7 cellular contexts compared by ENCODE assay signal in the genomic region with DNA sequence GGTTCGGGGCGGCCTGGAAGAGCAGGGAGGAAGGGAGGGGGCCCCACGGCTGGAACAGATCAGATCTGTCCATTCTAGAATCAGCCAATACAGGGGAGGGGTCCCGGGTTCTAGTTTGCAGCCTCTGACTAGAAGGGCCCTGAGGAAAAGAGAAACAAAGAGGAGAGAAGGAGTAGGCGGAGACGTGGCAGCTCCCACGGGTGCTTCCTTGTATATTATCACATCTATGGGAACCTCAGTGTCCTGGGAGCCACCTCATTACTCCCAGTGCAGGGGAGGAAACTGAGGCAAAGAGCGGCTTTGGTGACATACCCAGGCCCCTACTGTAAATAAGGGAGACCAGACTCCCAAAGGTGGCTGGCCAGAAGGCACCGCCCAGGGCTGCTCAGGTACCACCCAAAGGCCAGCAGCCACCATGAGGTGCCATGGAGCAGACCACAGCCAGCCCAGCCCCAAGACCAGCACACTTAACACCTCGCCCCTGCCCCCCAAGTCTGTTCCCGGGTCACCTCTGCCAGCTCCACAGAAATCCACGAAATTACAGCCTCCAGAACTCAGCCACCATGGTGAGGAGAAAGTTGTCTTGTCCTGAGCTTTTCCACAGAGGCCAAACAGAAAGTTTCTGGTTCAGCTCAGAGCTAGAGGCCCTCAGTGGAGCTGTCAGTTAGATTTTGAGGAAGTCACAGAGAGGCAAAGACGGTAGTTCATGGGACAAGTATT. TPM values are rescaled to one million over a fixed set of nuclear protein-coding genes. Genes with fewer than 3 reads are reported as not detected.
DNase-seq lines count a peak whose midpoint lies in the region; ATAC-seq and TF ChIP-seq lines count a peak whose summit lies in the region.

No MANE protein-coding gene starts in this region.

- DNase-seq in KBM-7 (peak; percentile 80), left lobe of liver (ENCODE audit: low spot score) (peak; percentile 43), tibial artery (no peak), NCI-H1930 (lab: John Stamatoyannopoulos, UW) (no peak), AG20443 (ENCODE audit: low spot score) (no peak), GM20000 (ENCODE audit: low spot score) (no peak)
- no peak for DNase-seq in activated T-cell treated with anti-CD3 and anti-CD28 coated beads, Interleukin-2, amount 50 U/mL, for 72 hours

- H3K4me3 Mint-ChIP-seq in activated T-cell treated with anti-CD3 and anti-CD28 coated beads, Interleukin-2, amount 50 U/mL, for 72 hours, result peak overlapping the region; percentile 93 to 97

- no peak for ATAC-seq in activated T-cell treated with anti-CD3 and anti-CD28 coated beads, Interleukin-2, amount 50 U/mL, for 72 hours (replicated peaks in 1 of 2)
- ATAC-seq in left lobe of liver, result peak; percentile 21

- no peaks in the 10 kb centered on the region for H3K9me3 Mint-ChIP-seq in activated T-cell treated with anti-CD3 and anti-CD28 coated beads, Interleukin-2, amount 50 U/mL, for 72 hours

- in situ Hi-C loops in KBM-7 (cut with MboI; ENCODE audit: low pct_unique_long_range_greater_than_20kb, low sequenced_read_pairs), result no loop called here

- TF ChIP-seq CTCF in tibial artery (IDR thresholded peaks at IDR 0.05) (no peak), GM20000 (IDR thresholded peaks at IDR 0.05; ENCODE audit: extremely low read depth, missing control alignments) (no peak)

- H3K4me1 Mint-ChIP-seq in activated T-cell treated with anti-CD3 and anti-CD28 coated beads, Interleukin-2, amount 50 U/mL, for 72 hours (ENCODE audit: low read depth), result peaks cover 74% of the 10 kb centered on the region

- H3K9me3 ChIP-seq in tibial artery, result no peaks in the 10 kb centered on the region

- H3K27me3 ChIP-seq in tibial artery, result peaks cover 0 to 5% of the 10 kb centered on the region in 2 donors

- peaks cover 48% of the 10 kb centered on the region in 2 donors for H3K36me3 Mint-ChIP-seq in activated T-cell treated with anti-CD3 and anti-CD28 coated beads, Interleukin-2, amount 50 U/mL, for 72 hours (ENCODE audit: insufficient read depth in 2 of 2)

- no peaks in the 10 kb centered on the region for H3K36me3 ChIP-seq in tibial artery

- peaks cover 0 to 17% (median 6%) of the 10 kb centered on the region in 4 donors for H3K4me1 ChIP-seq in tibial artery

- H3K27me3 Mint-ChIP-seq in activated T-cell treated with anti-CD3 and anti-CD28 coated beads, Interleukin-2, amount 50 U/mL, for 72 hours (ENCODE audit: low read depth), result no peaks in the 10 kb centered on the region

- peak overlapping the region; percentile 38 to 43 for H3K27ac ChIP-seq in tibial artery

- intact Hi-C loops in tibial artery (cut with DNase I; ENCODE audit: low total_unique reads), result no loop called here

- peak overlapping the region; percentile 98 for H3K27ac Mint-ChIP-seq in activated T-cell treated with anti-CD3 and anti-CD28 coated beads, Interleukin-2, amount 50 U/mL, for 72 hours

- peak overlapping the region; percentile 48 to 49 for H3K4me3 ChIP-seq in tibial artery

RNA-seq across cellular contexts. Expression of gene ZC3H12D, which starts 2.1 kb away (rescaled TPM):
- 100 to 1,000 TPM; 106 to 170 TPM for total RNA-seq in activated T-cell treated with anti-CD3 and anti-CD28 coated beads, Interleukin-2, amount 50 U/mL, for 72 hours
- total RNA-seq in left lobe of liver, result 0.86 TPM

Comparison
In these comparisons a context has a peak if more than half of its experiments do, and no peak if none do; other contexts are left out.
1. DNase-seq: peak in KBM-7 (single experiment) and left lobe of liver (single experiment); none in activated T-cell treated with anti-CD3 and anti-CD28 coated beads, Interleukin-2, amount 50 U/mL, for 72 hours (0 of 2), tibial artery (0 of 2), NCI-H1930 (0 of 2), AG20443 (single experiment) and GM20000 (single experiment).
2. RNA of gene ZC3H12D, which starts 2.1 kb away (total RNA-seq): 106 to 170 TPM in activated T-cell treated with anti-CD3 and anti-CD28 coated beads, Interleukin-2, amount 50 U/mL, for 72 hours; 0.86 TPM in left lobe of liver (single experiment); every median in the first group is over 10 times any median in the second.